ENCODE assay signal across 34 cellular contexts in genomic region chr11:41308286-41308685, GRCh38.
"Had no signal": no experiment of that assay in that cellular context is flagged by ENCODE, and none has a peak within 500 bp of the region (broad histone marks: within the 10 kb centered on the region; RNA-seq: fewer than 3 reads in every experiment).

No MANE protein-coding gene starts in this region.

- H3K4me1 Mint-ChIP-seq: activated CD4-positive, alpha-beta T cell treated with anti-CD3 and anti-CD28 coated beads, Interleukin-2, amount 10 ng/mL, durations not matched to agents 24 days and 14 days; natural killer cell; stimulated activated effector memory CD8-positive, alpha-beta T cell treated with anti-CD3 and anti-CD28 coated beads, Interleukin-12 subunit alpha, Interleukin-12 subunit beta, amount 100 ng/mL, for 72 hours had no signal

- H3K27ac Mint-ChIP-seq: activated CD4-positive, alpha-beta memory T cell treated with anti-CD3 and anti-CD28 coated beads for 36 hours; activated CD4-positive, alpha-beta T cell treated with anti-CD3 and anti-CD28 coated beads, Interleukin-2, amount 10 ng/mL, durations not matched to agents 24 days and 14 days; activated T-helper 1 cell treated with anti-CD3 and anti-CD28 coated beads, Interleukin-12 subunit alpha, Interleukin-12 subunit beta, Interleukin-2, Interleukin-4 antibody, amounts not matched to agents 30 ng/mL and 10 ng/mL and 1 ng/mL, durations not matched to agents 14 hours and 24 hours and 36 hours; natural killer cell; stimulated activated effector memory CD8-positive, alpha-beta T cell treated with anti-CD3 and anti-CD28 coated beads, Interleukin-12 subunit alpha, Interleukin-12 subunit beta, amount 100 ng/mL, for 72 hours; T-helper 1 cell treated with Interleukin-12 subunit alpha and Interleukin-12 subunit beta and Interleukin-4 antibody, amounts not matched to agents 30 μg/mL and 1 μg/mL, for 36 hours had no signal

- DNase-seq: activated CD4-positive, alpha-beta memory T cell treated with anti-CD3 and anti-CD28 coated beads for 36 hours; activated CD4-positive, alpha-beta T cell treated with anti-CD3 and anti-CD28 coated beads, Interleukin-2, amount 10 ng/mL, durations not matched to agents 24 days and 14 days; activated CD4-positive, CD25-positive, alpha-beta regulatory T cell treated with anti-CD3 and anti-CD28 coated beads, Interleukin-2, amount 50 U/mL, for 72 hours; activated CD8-positive, alpha-beta memory T cell treated with anti-CD3 and anti-CD28 coated beads, Interleukin-2, amount 50 U/mL, for 4 hours; activated gamma-delta T cell; activated naive CD4-positive, alpha-beta T cell treated with anti-CD3 and anti-CD28 coated beads, Interleukin-2, amount 50 U/mL, for 16 hours; activated T-cell treated with anti-CD3 and anti-CD28 coated beads, Interleukin-2, amount 50 U/mL, for 1 hour; amniotic stem cell; central memory CD4-positive, alpha-beta T cell; esophagus squamous epithelium; foreskin melanocyte; left lung; lower lobe of right lung; mesenchymal stem cell; natural killer cell; ovary; retina; stimulated activated CD4-positive, alpha-beta T cell treated with anti-CD3 and anti-CD28 coated beads, Interleukin-12 subunit alpha, Interleukin-12 subunit beta, amount 100 ng/mL, for 4 hours; stimulated activated CD4-positive, alpha-beta T cell treated with anti-CD3 and anti-CD28 coated beads, Interleukin-4, amount 100 ng/mL, for 24 hours; stomach; T-helper 9 cell; thyroid gland; upper lobe of left lung; WERI-Rb-1 had no signal

- H3K36me3 Mint-ChIP-seq: activated CD4-positive, alpha-beta memory T cell treated with anti-CD3 and anti-CD28 coated beads for 36 hours; stimulated activated effector memory CD8-positive, alpha-beta T cell treated with anti-CD3 and anti-CD28 coated beads, Interleukin-12 subunit alpha, Interleukin-12 subunit beta, amount 100 ng/mL, for 72 hours had no signal

- H3K36me3 ChIP-seq: breast epithelium, esophagus squamous epithelium, left lung, lower lobe of right lung, neutrophil, ovary, prostate gland, stomach, thyroid gland, upper lobe of left lung, vagina, WERI-Rb-1 had no signal

- H3K9me3 ChIP-seq: breast epithelium, esophagus squamous epithelium, left lung, lower lobe of right lung, neutrophil, ovary, prostate gland, stomach, thyroid gland, upper lobe of left lung, vagina had no signal

- ATAC-seq: left lung; lower lobe of right lung; natural killer cell; sciatic nerve; stimulated activated effector memory CD8-positive, alpha-beta T cell treated with anti-CD3 and anti-CD28 coated beads, Interleukin-12 subunit alpha, Interleukin-12 subunit beta, amount 100 ng/mL, for 72 hours had no signal

- H3K27ac ChIP-seq: breast epithelium, epithelial cell of prostate, esophagus squamous epithelium, left lung, lower lobe of right lung, neutrophil, ovary, prostate gland, skin epidermis, stomach, thyroid gland, upper lobe of left lung, vagina, WERI-Rb-1 had no signal

- H3K4me1 ChIP-seq: breast epithelium, esophagus squamous epithelium, left lung, lower lobe of right lung, prostate gland, stomach, thyroid gland, upper lobe of left lung, vagina had no signal

- H3K27me3 Mint-ChIP-seq: activated CD4-positive, alpha-beta memory T cell treated with anti-CD3 and anti-CD28 coated beads for 36 hours; activated CD4-positive, alpha-beta T cell treated with anti-CD3 and anti-CD28 coated beads, Interleukin-2, amount 10 ng/mL, durations not matched to agents 24 days and 14 days had no signal

- H3K27me3 ChIP-seq: breast epithelium, esophagus squamous epithelium, left lung, neutrophil, ovary, stomach, thyroid gland, upper lobe of left lung, vagina had no signal

- H3K4me3 Mint-ChIP-seq: activated CD4-positive, alpha-beta memory T cell treated with anti-CD3 and anti-CD28 coated beads for 36 hours; activated CD4-positive, alpha-beta T cell treated with anti-CD3 and anti-CD28 coated beads, Interleukin-2, amount 10 ng/mL, durations not matched to agents 24 days and 14 days; activated T-helper 1 cell treated with anti-CD3 and anti-CD28 coated beads, Interleukin-12 subunit alpha, Interleukin-12 subunit beta, Interleukin-2, Interleukin-4 antibody, amounts not matched to agents 30 ng/mL and 10 ng/mL and 1 ng/mL, durations not matched to agents 14 hours and 24 hours and 36 hours; natural killer cell; stimulated activated effector memory CD8-positive, alpha-beta T cell treated with anti-CD3 and anti-CD28 coated beads, Interleukin-12 subunit alpha, Interleukin-12 subunit beta, amount 100 ng/mL, for 72 hours; T-helper 1 cell treated with Interleukin-12 subunit alpha and Interleukin-12 subunit beta and Interleukin-4 antibody, amounts not matched to agents 30 μg/mL and 1 μg/mL, for 36 hours had no signal

- H3K4me3 ChIP-seq: breast epithelium, esophagus squamous epithelium, left lung, lower lobe of right lung, ovary, prostate gland, skin epidermis, stomach, thyroid gland, upper lobe of left lung, vagina had no signal
